1 cellular context compared by ENCODE assay signal in the genomic region with DNA sequence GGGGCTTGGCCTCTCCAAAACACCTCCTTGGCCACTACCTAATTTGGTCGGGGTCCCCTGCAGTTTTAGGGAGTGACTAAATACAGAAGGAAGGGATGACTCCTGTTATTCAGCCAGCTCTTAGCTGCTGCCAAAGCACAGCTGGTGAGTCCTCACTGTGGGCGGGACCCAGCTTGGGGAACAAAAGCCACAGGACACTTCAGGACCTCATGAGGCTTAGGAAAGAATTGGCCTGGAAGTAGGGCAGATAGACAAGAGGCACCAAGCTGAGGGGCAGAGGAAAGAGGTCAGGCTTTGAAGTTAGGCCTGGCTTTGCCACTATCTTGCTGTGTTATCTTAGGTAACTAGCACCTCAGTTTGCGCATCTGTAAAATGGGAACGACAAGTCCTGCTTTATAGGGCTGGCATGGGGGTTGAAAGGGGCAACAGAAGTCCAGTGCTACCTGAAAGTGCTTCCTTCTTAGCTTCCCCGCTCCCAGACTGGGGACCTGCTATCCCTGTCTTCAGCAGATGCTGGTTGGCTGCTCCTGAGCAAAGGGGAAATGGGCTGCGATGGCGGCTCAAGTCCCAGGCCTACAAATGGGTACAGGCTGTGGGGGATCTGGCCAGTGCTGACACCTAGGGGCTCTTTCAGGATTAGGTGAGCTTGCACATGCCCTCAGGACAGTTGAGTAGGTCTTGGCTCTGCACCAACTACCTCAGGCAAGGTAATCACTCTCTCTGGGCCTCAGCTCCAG.
TF ChIP-seq lines count a peak whose summit lies in the region.

No MANE protein-coding gene starts in this region.

TF ChIP-seq in HEK293, 187 proteins besides CTCF, POLR2A, EP300 and RAD21 (continued from another document):
- TF ChIP-seq, protein P1, sequence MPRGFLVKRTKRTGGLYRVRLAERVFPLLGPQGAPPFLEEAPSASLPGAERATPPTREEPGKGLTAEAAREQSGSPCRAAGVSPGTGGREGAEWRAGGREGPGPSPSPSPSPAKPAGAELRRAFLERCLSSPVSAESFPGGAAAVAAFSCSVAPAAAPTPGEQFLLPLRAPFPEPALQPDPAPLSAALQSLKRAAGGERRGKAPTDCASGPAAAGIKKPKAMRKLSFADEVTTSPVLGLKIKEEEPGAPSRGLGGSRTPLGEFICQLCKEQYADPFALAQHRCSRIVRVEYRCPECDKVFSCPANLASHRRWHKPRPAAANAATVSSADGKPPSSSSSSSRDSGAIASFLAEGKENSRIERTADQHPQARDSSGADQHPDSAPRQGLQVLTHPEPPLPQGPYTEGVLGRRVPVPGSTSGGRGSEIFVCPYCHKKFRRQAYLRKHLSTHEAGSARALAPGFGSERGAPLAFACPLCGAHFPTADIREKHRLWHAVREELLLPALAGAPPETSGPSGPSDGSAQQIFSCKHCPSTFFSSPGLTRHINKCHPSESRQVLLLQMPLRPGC (tag by site-specific recombination; IDR thresholded peaks at IDR 0.05) = no peak
- no peak for TF ChIP-seq ZNF626 (tag by site-specific recombination; IDR thresholded peaks at IDR 0.05)
- TF ChIP-seq ZBTB7A (tag by site-specific recombination; IDR thresholded peaks at IDR 0.05; ENCODE audit: low read depth) = no peak
- TF ChIP-seq, protein P2, sequence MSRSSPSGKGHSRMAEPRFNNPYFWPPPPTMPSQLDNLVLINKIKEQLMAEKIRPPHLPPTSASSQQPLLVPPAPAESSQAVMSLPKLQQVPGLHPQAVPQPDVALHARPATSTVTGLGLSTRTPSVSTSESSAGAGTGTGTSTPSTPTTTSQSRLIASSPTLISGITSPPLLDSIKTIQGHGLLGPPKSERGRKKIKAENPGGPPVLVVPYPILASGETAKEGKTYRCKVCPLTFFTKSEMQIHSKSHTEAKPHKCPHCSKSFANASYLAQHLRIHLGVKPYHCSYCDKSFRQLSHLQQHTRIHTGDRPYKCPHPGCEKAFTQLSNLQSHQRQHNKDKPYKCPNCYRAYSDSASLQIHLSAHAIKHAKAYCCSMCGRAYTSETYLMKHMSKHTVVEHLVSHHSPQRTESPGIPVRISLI (tag by site-specific recombination; IDR thresholded peaks at IDR 0.05) = no peak
- TF ChIP-seq ZNF23 (tag by site-specific recombination; IDR thresholded peaks at IDR 0.05; ENCODE audit: borderline replicate concordance) = no peak
- TF ChIP-seq, protein P3, sequence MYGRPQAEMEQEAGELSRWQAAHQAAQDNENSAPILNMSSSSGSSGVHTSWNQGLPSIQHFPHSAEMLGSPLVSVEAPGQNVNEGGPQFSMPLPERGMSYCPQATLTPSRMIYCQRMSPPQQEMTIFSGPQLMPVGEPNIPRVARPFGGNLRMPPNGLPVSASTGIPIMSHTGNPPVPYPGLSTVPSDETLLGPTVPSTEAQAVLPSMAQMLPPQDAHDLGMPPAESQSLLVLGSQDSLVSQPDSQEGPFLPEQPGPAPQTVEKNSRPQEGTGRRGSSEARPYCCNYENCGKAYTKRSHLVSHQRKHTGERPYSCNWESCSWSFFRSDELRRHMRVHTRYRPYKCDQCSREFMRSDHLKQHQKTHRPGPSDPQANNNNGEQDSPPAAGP (tag by site-specific recombination; IDR thresholded peaks at IDR 0.05) = 0 out of 2 replicates have a peak, but pooled peaks have one; percentile 47
- TF ChIP-seq ZNF133 (tag by site-specific recombination; IDR thresholded peaks at IDR 0.05) = no peak
- no peak for TF ChIP-seq ZNF274 (IDR thresholded peaks at IDR 0.05; ENCODE audit: low read length)
- TF ChIP-seq ZNF274 (tag by site-specific recombination; IDR thresholded peaks at IDR 0.05; ENCODE audit: borderline replicate concordance) = no peak
- no peak for TF ChIP-seq ZNF121 (tag by site-specific recombination; IDR thresholded peaks at IDR 0.05)
- TF ChIP-seq SP7 (tag by site-specific recombination; IDR thresholded peaks at IDR 0.05) = peak; percentile 43; the same call in 1 of the 2 replicates
- no peak for TF ChIP-seq KLF8 (tag by site-specific recombination; IDR thresholded peaks at IDR 0.05)
- TF ChIP-seq ZSCAN16 (tag by site-specific recombination; IDR thresholded peaks at IDR 0.05) = no peak
- peak; percentile 39; the same call in 1 of the 2 replicates for TF ChIP-seq ZNF24 (tag by site-specific recombination; IDR thresholded peaks at IDR 0.05)
- TF ChIP-seq ZIC2 (tag by site-specific recombination; IDR thresholded peaks at IDR 0.05) = peak; percentile 74
- TF ChIP-seq, protein P4, sequence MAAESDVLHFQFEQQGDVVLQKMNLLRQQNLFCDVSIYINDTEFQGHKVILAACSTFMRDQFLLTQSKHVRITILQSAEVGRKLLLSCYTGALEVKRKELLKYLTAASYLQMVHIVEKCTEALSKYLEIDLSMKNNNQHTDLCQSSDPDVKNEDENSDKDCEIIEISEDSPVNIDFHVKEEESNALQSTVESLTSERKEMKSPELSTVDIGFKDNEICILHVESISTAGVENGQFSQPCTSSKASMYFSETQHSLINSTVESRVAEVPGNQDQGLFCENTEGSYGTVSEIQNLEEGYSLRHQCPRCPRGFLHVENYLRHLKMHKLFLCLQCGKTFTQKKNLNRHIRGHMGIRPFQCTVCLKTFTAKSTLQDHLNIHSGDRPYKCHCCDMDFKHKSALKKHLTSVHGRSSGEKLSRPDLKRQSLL (tag by site-specific recombination; IDR thresholded peaks at IDR 0.05) = no peak
- TF ChIP-seq ZNF248 (tag by site-specific recombination; IDR thresholded peaks at IDR 0.05) = no peak
- no peak for TF ChIP-seq ZNF223 (tag by site-specific recombination; IDR thresholded peaks at IDR 0.05)
- TF ChIP-seq, protein P5, sequence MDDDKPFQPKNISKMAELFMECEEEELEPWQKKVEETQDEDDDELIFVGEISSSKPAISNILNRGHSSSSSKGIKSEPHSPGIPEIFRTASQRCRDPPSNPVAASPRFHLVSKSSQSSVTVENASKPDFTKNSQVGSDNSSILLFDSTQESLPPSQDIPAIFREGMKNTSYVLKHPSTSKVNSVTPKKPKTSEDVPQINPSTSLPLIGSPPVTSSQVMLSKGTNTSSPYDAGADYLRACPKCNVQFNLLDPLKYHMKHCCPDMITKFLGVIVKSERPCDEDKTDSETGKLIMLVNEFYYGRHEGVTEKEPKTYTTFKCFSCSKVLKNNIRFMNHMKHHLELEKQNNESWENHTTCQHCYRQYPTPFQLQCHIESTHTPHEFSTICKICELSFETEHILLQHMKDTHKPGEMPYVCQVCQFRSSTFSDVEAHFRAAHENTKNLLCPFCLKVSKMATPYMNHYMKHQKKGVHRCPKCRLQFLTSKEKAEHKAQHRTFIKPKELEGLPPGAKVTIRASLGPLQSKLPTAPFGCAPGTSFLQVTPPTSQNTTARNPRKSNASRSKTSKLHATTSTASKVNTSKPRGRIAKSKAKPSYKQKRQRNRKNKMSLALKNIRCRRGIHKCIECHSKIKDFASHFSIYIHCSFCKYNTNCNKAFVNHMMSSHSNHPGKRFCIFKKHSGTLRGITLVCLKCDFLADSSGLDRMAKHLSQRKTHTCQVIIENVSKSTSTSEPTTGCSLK (tag by site-specific recombination; IDR thresholded peaks at IDR 0.05) = no peak
- no peak for TF ChIP-seq ZNF585B (tag by site-specific recombination; IDR thresholded peaks at IDR 0.05)
- no peak for TF ChIP-seq YY1 (tag by site-specific recombination; IDR thresholded peaks at IDR 0.05)
- TF ChIP-seq ZNF433 (tag by site-specific recombination; IDR thresholded peaks at IDR 0.05; ENCODE audit: low read depth) = no peak
- TF ChIP-seq TCF7L2 (IDR thresholded peaks at IDR 0.05; ENCODE audit: borderline replicate concordance, low read depth, low read length) = no peak
- TF ChIP-seq ZNF416 (tag by site-specific recombination; IDR thresholded peaks at IDR 0.05) = no peak
- TF ChIP-seq, protein P6, sequence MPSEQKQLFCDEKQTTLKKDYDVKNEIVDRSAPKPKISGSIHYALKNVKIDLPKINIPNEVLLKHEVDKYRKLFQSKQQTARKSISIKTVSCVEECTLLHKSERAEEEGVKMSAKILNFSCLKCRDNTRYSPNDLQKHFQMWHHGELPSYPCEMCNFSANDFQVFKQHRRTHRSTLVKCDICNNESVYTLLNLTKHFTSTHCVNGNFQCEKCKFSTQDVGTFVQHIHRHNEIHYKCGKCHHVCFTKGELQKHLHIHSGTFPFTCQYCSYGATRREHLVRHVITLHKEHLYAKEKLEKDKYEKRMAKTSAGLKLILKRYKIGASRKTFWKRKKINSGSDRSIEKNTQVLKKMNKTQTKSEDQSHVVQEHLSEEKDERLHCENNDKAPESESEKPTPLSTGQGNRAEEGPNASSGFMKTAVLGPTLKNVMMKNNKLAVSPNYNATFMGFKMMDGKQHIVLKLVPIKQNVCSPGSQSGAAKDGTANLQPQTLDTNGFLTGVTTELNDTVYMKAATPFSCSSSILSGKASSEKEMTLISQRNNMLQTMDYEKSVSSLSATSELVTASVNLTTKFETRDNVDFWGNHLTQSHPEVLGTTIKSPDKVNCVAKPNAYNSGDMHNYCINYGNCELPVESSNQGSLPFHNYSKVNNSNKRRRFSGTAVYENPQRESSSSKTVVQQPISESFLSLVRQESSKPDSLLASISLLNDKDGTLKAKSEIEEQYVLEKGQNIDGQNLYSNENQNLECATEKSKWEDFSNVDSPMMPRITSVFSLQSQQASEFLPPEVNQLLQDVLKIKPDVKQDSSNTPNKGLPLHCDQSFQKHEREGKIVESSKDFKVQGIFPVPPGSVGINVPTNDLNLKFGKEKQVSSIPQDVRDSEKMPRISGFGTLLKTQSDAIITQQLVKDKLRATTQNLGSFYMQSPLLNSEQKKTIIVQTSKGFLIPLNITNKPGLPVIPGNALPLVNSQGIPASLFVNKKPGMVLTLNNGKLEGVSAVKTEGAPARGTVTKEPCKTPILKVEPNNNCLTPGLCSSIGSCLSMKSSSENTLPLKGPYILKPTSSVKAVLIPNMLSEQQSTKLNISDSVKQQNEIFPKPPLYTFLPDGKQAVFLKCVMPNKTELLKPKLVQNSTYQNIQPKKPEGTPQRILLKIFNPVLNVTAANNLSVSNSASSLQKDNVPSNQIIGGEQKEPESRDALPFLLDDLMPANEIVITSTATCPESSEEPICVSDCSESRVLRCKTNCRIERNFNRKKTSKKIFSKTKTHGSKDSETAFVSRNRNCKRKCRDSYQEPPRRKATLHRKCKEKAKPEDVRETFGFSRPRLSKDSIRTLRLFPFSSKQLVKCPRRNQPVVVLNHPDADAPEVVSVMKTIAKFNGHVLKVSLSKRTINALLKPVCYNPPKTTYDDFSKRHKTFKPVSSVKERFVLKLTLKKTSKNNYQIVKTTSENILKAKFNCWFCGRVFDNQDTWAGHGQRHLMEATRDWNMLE (tag by site-specific recombination; conservative IDR thresholded peaks at IDR 0.05; ENCODE audit: low read depth) = no peak
- no peak for TF ChIP-seq ZNF394 (tag by site-specific recombination; IDR thresholded peaks at IDR 0.05; ENCODE audit: borderline replicate concordance)
- TF ChIP-seq ZNF624 (tag by site-specific recombination; IDR thresholded peaks at IDR 0.05) = no peak
- no peak for TF ChIP-seq ZNF629 (tag by site-specific recombination; IDR thresholded peaks at IDR 0.05)
- no peak for TF ChIP-seq ZNF701 (tag by site-specific recombination; IDR thresholded peaks at IDR 0.05)
- TF ChIP-seq, protein P7, sequence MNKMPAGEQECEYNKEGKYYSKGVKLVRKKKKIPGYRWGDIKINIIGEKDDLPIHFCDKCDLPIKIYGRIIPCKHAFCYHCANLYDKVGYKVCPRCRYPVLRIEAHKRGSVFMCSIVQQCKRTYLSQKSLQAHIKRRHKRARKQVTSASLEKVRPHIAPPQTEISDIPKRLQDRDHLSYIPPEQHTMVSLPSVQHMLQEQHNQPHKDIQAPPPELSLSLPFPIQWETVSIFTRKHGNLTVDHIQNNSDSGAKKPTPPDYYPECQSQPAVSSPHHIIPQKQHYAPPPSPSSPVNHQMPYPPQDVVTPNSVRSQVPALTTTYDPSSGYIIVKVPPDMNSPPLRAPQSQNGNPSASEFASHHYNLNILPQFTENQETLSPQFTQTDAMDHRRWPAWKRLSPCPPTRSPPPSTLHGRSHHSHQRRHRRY (tag by site-specific recombination; IDR thresholded peaks at IDR 0.05) = no peak
- no peak for TF ChIP-seq ZNF169 (tag by site-specific recombination; IDR thresholded peaks at IDR 0.05)
- TF ChIP-seq ZNF423 (tag by site-specific recombination; IDR thresholded peaks at IDR 0.05) = no peak
- 0 out of 2 replicates have a peak, but pooled peaks have one; percentile 20 for TF ChIP-seq ZNF664 (tag by site-specific recombination; IDR thresholded peaks at IDR 0.05)
- TF ChIP-seq SCRT2 (tag by site-specific recombination; IDR thresholded peaks at IDR 0.05) = no peak
- TF ChIP-seq ZEB2 (tag by site-specific recombination; IDR thresholded peaks at IDR 0.05) = no peak
- no peak for TF ChIP-seq ZBTB21 (tag by site-specific recombination; IDR thresholded peaks at IDR 0.05)
